In genomic region chr16:2598723-2599122, GRCh38 we compare ENCODE assay signal across 9 cellular contexts.
"Had no signal": no experiment of that assay in that cellular context is flagged by ENCODE, and none has a peak within 500 bp of the region (broad histone marks: within the 10 kb centered on the region; RNA-seq: fewer than 3 reads in every experiment).

No MANE protein-coding gene starts in this region.

- H3K36me3 Mint-ChIP-seq: natural killer cell treated with Interleukin-12 subunit alpha and Interleukin-12 subunit beta and Interleukin-15 and Interleukin-18, amount 100 ng/mL, for 72 hours had no signal

- H3K27me3 Mint-ChIP-seq: natural killer cell treated with Interleukin-12 subunit alpha and Interleukin-12 subunit beta and Interleukin-15 and Interleukin-18, amount 100 ng/mL, for 72 hours; progenitor cell of endocrine pancreas had no signal

- H3K9me3 Mint-ChIP-seq: activated naive CD4-positive, alpha-beta T cell treated with anti-CD3 and anti-CD28 coated beads for 36 hours; natural killer cell treated with Interleukin-12 subunit alpha and Interleukin-12 subunit beta and Interleukin-15 and Interleukin-18, amount 100 ng/mL, for 72 hours; T-helper 2 cell treated with Interferon-gamma antibody and Interleukin-4, amounts not matched to agents 5 μg/mL and 100 μg/mL, for 36 hours had no signal

- H3K27me3 ChIP-seq: right lobe of liver had no signal

- ATAC-seq: left lobe of liver; natural killer cell treated with Interleukin-12 subunit alpha and Interleukin-12 subunit beta and Interleukin-15 and Interleukin-18, amount 100 ng/mL, for 72 hours; right lobe of liver had no signal

- H3K4me3 Mint-ChIP-seq: activated naive CD4-positive, alpha-beta T cell treated with anti-CD3 and anti-CD28 coated beads for 36 hours; natural killer cell treated with Interleukin-12 subunit alpha and Interleukin-12 subunit beta and Interleukin-15 and Interleukin-18, amount 100 ng/mL, for 72 hours; T-helper 2 cell treated with Interferon-gamma antibody and Interleukin-4, amounts not matched to agents 5 μg/mL and 100 μg/mL, for 36 hours had no signal

- H3K4me3 ChIP-seq: right lobe of liver had no signal

- H3K9me3 ChIP-seq: right lobe of liver had no signal

- H3K27ac ChIP-seq: right lobe of liver had no signal

- H3K27ac Mint-ChIP-seq: activated naive CD4-positive, alpha-beta T cell treated with anti-CD3 and anti-CD28 coated beads for 36 hours; natural killer cell treated with Interleukin-12 subunit alpha and Interleukin-12 subunit beta and Interleukin-15 and Interleukin-18, amount 100 ng/mL, for 72 hours; T-helper 2 cell treated with Interferon-gamma antibody and Interleukin-4, amounts not matched to agents 5 μg/mL and 100 μg/mL, for 36 hours had no signal

- DNase-seq: activated CD4-positive, alpha-beta T cell treated with anti-CD3 and anti-CD28 coated beads, Interleukin-2, amount 50 U/mL, for 48 hours; activated CD4-positive, CD25-positive, alpha-beta regulatory T cell; activated naive CD4-positive, alpha-beta T cell treated with anti-CD3 and anti-CD28 coated beads for 36 hours; nucleus accumbens had no signal
